Comparison of ENCODE assay signal across 1 cellular context in genomic region chr2:119771331-119771730, GRCh38.
TF ChIP-seq lines count a peak whose summit lies in the region.

No MANE protein-coding gene starts in this region.

TF ChIP-seq in SK-N-SH, 30 proteins besides CTCF, POLR2A, EP300 and RAD21:
- TF ChIP-seq SIN3A (IDR thresholded peaks at IDR 0.05; ENCODE audit: borderline replicate concordance, low read depth, low read length) = no peak
- TF ChIP-seq NFIC (IDR thresholded peaks at IDR 0.05; ENCODE audit: borderline replicate concordance) = no peak
- no peak for TF ChIP-seq ZBTB33 (IDR thresholded peaks at IDR 0.05; ENCODE audit: borderline replicate concordance, low read depth)
- no peak for TF ChIP-seq MXI1 (IDR thresholded peaks at IDR 0.05; ENCODE audit: low read depth, low read length)
- TF ChIP-seq GATA2 (CRISPR knock-in tag; IDR thresholded peaks at IDR 0.05) = no peak
- TF ChIP-seq IRF3 (IDR thresholded peaks at IDR 0.05; ENCODE audit: low read depth, low read length) = no peak
- no peak for TF ChIP-seq REST (IDR thresholded peaks at IDR 0.05; ENCODE audit: low read depth, low read length)
- TF ChIP-seq USF2 (IDR thresholded peaks at IDR 0.05; ENCODE audit: borderline replicate concordance, low read depth, low read length) = no peak
- TF ChIP-seq NRF1 (IDR thresholded peaks at IDR 0.05; ENCODE audit: low read depth, low read length) = no peak
- no peak for TF ChIP-seq FOXM1 (IDR thresholded peaks at IDR 0.05; ENCODE audit: low read depth)
- no peak for TF ChIP-seq TCF12 (IDR thresholded peaks at IDR 0.05)
